Comparison of ENCODE assay signal across 13 cellular contexts in the genomic region with DNA sequence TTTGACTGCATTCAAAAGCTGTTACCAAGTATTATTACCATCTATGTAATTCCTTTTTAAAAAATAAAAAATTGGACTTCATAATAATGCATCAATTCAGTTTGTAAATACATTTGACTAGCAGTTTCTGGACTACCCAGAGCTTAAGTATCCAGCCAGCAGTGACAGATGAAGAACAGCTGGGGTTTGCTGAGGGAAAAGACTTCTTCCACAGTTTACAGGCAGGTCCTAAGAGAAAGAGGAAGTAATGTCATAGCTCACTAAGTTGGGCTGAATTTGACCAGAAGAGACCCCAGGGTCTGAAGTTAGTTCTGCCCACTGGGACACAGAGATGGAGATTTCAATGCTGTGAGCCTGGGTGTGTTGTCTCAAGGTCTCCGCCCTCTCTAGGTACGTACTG.
DNase-seq lines count a peak whose midpoint lies in the region; ATAC-seq, FAIRE-seq and TF ChIP-seq lines count a peak whose summit lies in the region.
"Had no signal": no experiment of that assay in that cellular context is flagged by ENCODE, and none has a peak within 500 bp of the region (broad histone marks: within the 10 kb centered on the region; RNA-seq: fewer than 3 reads in every experiment).

No MANE protein-coding gene starts in this region.

- FAIRE-seq in GM12878 (lab: Jason Lieb, UNC): no peak
- FAIRE-seq: GM18507, islet of Langerhans had no signal

- H4K20me1 ChIP-seq in IMR-90 (ENCODE audit: insufficient read depth, low read length) (peaks cover 44% of the 10 kb centered on the region), GM12878 (ENCODE audit: control insufficient read depth, insufficient read depth) (no peaks in the 10 kb centered on the region)

- H3K9ac ChIP-seq in IMR-90 (ENCODE audit: low read depth, low read length) (no peak overlapping the region; the same call in 1 of the 2 replicates), GM12878 (ENCODE audit: control insufficient read depth, insufficient read depth, low read length) (no peak overlapping the region), subcutaneous abdominal adipose tissue (ENCODE audit: low read length in 5 of 5) (no peak overlapping the region)

- no peak overlapping the region for H2AK9ac ChIP-seq in IMR-90 (replicated peaks; ENCODE audit: low read depth, low read length, poor library complexity)

- intact Hi-C loops in IMR-90 (cut with micrococcal nuclease): no loop called here
- intact Hi-C loops in GM12878 (cut with micrococcal nuclease; ENCODE audit: unreplicated experiment): no loop called here
- intact Hi-C loops in lower leg skin (cut with DNase I; ENCODE audit: low total_unique reads): no loop called here

- no peaks in the 10 kb centered on the region for H3K79me2 ChIP-seq in GM12878 (ENCODE audit: control insufficient read depth, insufficient read depth, low read length)

- H3K4me3 ChIP-seq in IMR-90 (ENCODE audit: insufficient read depth, low read depth, low read length): no peak overlapping the region
- no peak overlapping the region for H3K4me3 ChIP-seq in GM12878
- no peak overlapping the region for H3K4me3 ChIP-seq in subcutaneous abdominal adipose tissue (ENCODE audit: low read depth in 1 of 5, low read length in 5 of 5)
- no peak overlapping the region for H3K4me3 ChIP-seq in lower leg skin (ENCODE audit: low read depth, poor library complexity, severe bottlenecking)

- peak; percentile 16 for ATAC-seq in IMR-90 (ENCODE audit: low read depth)
- peak; percentile 42; the same call in 2 of the 3 replicates for ATAC-seq in GM12878
- no peak for ATAC-seq in activated CD4-positive, CD25-positive, alpha-beta regulatory T cell treated with anti-CD3 and anti-CD28 coated beads, Interleukin-2, amount 50 U/mL, for 24 hours

- no peak overlapping the region for H3K56ac ChIP-seq in IMR-90 (ENCODE audit: extremely low read depth, insufficient read depth, low read length)

- dilution Hi-C loops in IMR-90 (cut with HindIII; ENCODE audit: low sequenced_read_pairs, unreplicated experiment): no loop called here

- no peak overlapping the region for H2BK20ac ChIP-seq in IMR-90 (ENCODE audit: low read depth, low read length)

- peaks cover 57 to 83% of the 10 kb centered on the region in 2 experiments for H3K79me1 ChIP-seq in IMR-90 (ENCODE audit: low read depth in 1 of 2, low read length in 2 of 2)

- peak overlapping the region; percentile 50; the same call in 1 of the 2 replicates for H3K4me2 ChIP-seq in IMR-90 (ENCODE audit: low read depth, low read length)
- no peak overlapping the region for H3K4me2 ChIP-seq in GM12878 (ENCODE audit: control insufficient read depth, insufficient read depth)

- H3K4me1 ChIP-seq in IMR-90 (ENCODE audit: control insufficient read depth, insufficient read depth, low read length) (peaks cover 33% of the 10 kb centered on the region), GM12878 (ENCODE audit: control insufficient read depth, insufficient read depth, low read length) (no peaks in the 10 kb centered on the region), subcutaneous abdominal adipose tissue (ENCODE audit: control insufficient read depth in 5 of 5, insufficient read depth in 5 of 5, low read length in 5 of 5) (peaks cover 0 to 42% (median 36%) of the 10 kb centered on the region in 5 donors)

- H3K36me3 ChIP-seq in IMR-90 (ENCODE audit: control insufficient read depth, insufficient read depth, low read length): peaks cover 2% of the 10 kb centered on the region; the same call in 1 of the 2 replicates
- H3K36me3 ChIP-seq in GM12878 (ENCODE audit: control insufficient read depth in 2 of 2, insufficient read depth in 2 of 2, low read length in 1 of 2): no peaks in the 10 kb centered on the region
- peaks cover 0 to 5% (median 0%) of the 10 kb centered on the region in 5 donors for H3K36me3 ChIP-seq in subcutaneous abdominal adipose tissue (ENCODE audit: control insufficient read depth in 5 of 5, insufficient read depth in 5 of 5, low read length in 5 of 5)
- H3K36me3 ChIP-seq: neutrophil had no signal

- H2BK120ac ChIP-seq in IMR-90 (ENCODE audit: low read depth, low read length): peak overlapping the region; percentile 3; the same call in 1 of the 2 replicates

- no peak overlapping the region; the same call in 1 of the 2 replicates for H4K5ac ChIP-seq in IMR-90 (ENCODE audit: low read depth, low read length)

- BruUV-seq in IMR-90 (replicated peaks; lab: Mats Ljungman, UMichigan) (no TSS peak), GM12878 (replicated peaks; lab: Mats Ljungman, UMichigan) (no TSS peak)

- no peak overlapping the region for H3K14ac ChIP-seq in IMR-90 (replicated peaks; ENCODE audit: low read depth, low read length)

- H3K27ac ChIP-seq in IMR-90 (ENCODE audit: insufficient read depth, low read length): peak overlapping the region; percentile 49
- no peak overlapping the region for H3K27ac ChIP-seq in GM12878 (ENCODE audit: control insufficient read depth, insufficient read depth)
- H3K27ac ChIP-seq in subcutaneous abdominal adipose tissue (ENCODE audit: low read depth, low read length): peak overlapping the region; percentile 6
- H3K27ac ChIP-seq: neutrophil had no signal

- H4K91ac ChIP-seq in IMR-90 (ENCODE audit: insufficient read depth, low read depth, low read length): peak overlapping the region; percentile 45; the same call in 1 of the 2 replicates

- peak overlapping the region; percentile 33 for H2BK5ac ChIP-seq in IMR-90 (ENCODE audit: low read depth, low read length, poor library complexity, severe bottlenecking)

- no peak overlapping the region for H2AFZ ChIP-seq in IMR-90 (replicated peaks; ENCODE audit: low read length, poor library complexity)
- H2AFZ ChIP-seq in GM12878 (ENCODE audit: control insufficient read depth, low read depth, low read length): no peak overlapping the region

- H3K9me3 ChIP-seq in IMR-90 (ENCODE audit: control insufficient read depth, insufficient read depth, low read length): no peaks in the 10 kb centered on the region
- no peaks in the 10 kb centered on the region for H3K9me3 ChIP-seq in GM12878 (replicated peaks; ENCODE audit: control insufficient read depth, insufficient read depth, low read length)
- no peaks in the 10 kb centered on the region for H3K9me3 ChIP-seq in subcutaneous abdominal adipose tissue (ENCODE audit: control insufficient read depth in 5 of 5, low read length in 5 of 5)
- H3K9me3 ChIP-seq: neutrophil had no signal

- CTCF ChIA-PET in IMR-90 (lab: Yijun Ruan, JAX): no interaction called here
- CTCF ChIA-PET in GM12878 (lab: Yijun Ruan, JAX): interaction anchor here (0.6 to 0.9 kb wide), 2 partner anchors 28 to 39 kb away, joined by 3 read pairs; no protein-coding TSS in a partner anchor

- DNase-seq in IMR-90 (peak; percentile 34), GM12878 (ENCODE audit: low read depth, low spot score) (no peak), left kidney (ENCODE audit: low read depth, low spot score) (peak; percentile 46), kidney glomerular epithelial cell (lab: John Stamatoyannopoulos, UW) (no peak), lower leg skin (ENCODE audit: low spot score in 2 of 2) (no peak)
- DNase-seq: activated CD4-positive, alpha-beta T cell treated with anti-CD3 and anti-CD28 coated beads, Interleukin-2, amount 50 U/mL, for 1 hour; CD4-positive, CD25-positive, alpha-beta regulatory T cell; NCI-H2107 had no signal

- TF ChIP-seq RAD21 in IMR-90 (IDR thresholded peaks at IDR 0.05; ENCODE audit: low read length) (no peak), GM12878 (IDR thresholded peaks at IDR 0.05; ENCODE audit: insufficient read depth, low read depth, low read length) (no peak)

- H2BK15ac ChIP-seq in IMR-90 (ENCODE audit: low read depth, low read length): no peak overlapping the region

- peak overlapping the region; percentile 13 for H3K4ac ChIP-seq in IMR-90 (ENCODE audit: low read depth, low read length)

- peak overlapping the region; percentile 48; the same call in 1 of the 2 replicates for H3K23ac ChIP-seq in IMR-90 (ENCODE audit: low read depth, low read length)

- peaks cover 41% of the 10 kb centered on the region for H3K9me1 ChIP-seq in IMR-90 (ENCODE audit: insufficient read depth, low read length)

- POLR2A ChIA-PET in IMR-90 (lab: Charles Lee; ENCODE audit: unreplicated experiment): no interaction called here
- POLR2A ChIA-PET in GM12878 (lab: Charles Lee): no interaction called here

- H3K18ac ChIP-seq in IMR-90 (ENCODE audit: low read depth, low read length): peak overlapping the region; percentile 16

- peak overlapping the region in 1 of 2 experiments; percentile 65; a peak in 2 of 4 replicates for H4K8ac ChIP-seq in IMR-90 (ENCODE audit: low read depth in 2 of 2, low read length in 2 of 2)

- TF ChIP-seq EP300 in GM12878 (IDR thresholded peaks at IDR 0.05; ENCODE audit: borderline replicate concordance in 1 of 2, control insufficient read depth in 1 of 2, low read depth in 2 of 2, low read length in 2 of 2): no peak

- TF ChIP-seq CTCF in IMR-90 (conservative IDR thresholded peaks at IDR 0.05; ENCODE audit: low read depth, low read length) (no peak), GM12878 (IDR thresholded peaks at IDR 0.05 in 2 of 3, conservative IDR thresholded peaks at IDR 0.05 in 1 of 3; ENCODE audit: control insufficient read depth in 2 of 3, extremely low read depth in 1 of 3, insufficient read depth in 1 of 3, low read depth in 3 of 3, low read length in 3 of 3) (no peak), lower leg skin (IDR thresholded peaks at IDR 0.05) (no peak)

- peak overlapping the region; percentile 94; the same call in 1 of the 2 replicates for H2AK5ac ChIP-seq in IMR-90 (ENCODE audit: low read depth, low read length)

- no peak for TF ChIP-seq POLR2A in IMR-90 (IDR thresholded peaks at IDR 0.05; ENCODE audit: low read depth, low read length)
- no peak for TF ChIP-seq POLR2A in GM12878 (IDR thresholded peaks at IDR 0.05; ENCODE audit: low read depth, low read length)
- no peak for TF ChIP-seq POLR2A in lower leg skin (IDR thresholded peaks at IDR 0.05)

- SMC1A ChIA-PET in GM12878 (lab: Charles Lee; ENCODE audit: uncharacterized antibody, unreplicated experiment): interaction anchor here (0.9 to 1.8 kb wide), 2 partner anchors 9 to 24 kb away, joined by 3 to 4 read pairs; no protein-coding TSS in a partner anchor

- RAD21 ChIA-PET in GM12878 (lab: Charles Lee; ENCODE audit: unreplicated experiment): interaction anchor here (1.2 kb wide), 1 partner anchor 206 kb away, joined by 3 read pairs; no protein-coding TSS in a partner anchor

- in situ Hi-C loops in IMR-90 (cut with MboI; ENCODE audit: low sequenced_read_pairs) (no loop called here), GM12878 (cut with MboI) (no loop called here)

- 100% methylated on average over 1 of the region's 2 CpGs; no CpG with 5 or more reads in 1 of the 2 experiments for WGBS in IMR-90 (ENCODE audit: extremely low coverage in 2 of 2, insufficient read length in 1 of 2), 2 experiments
- WGBS in GM12878 (ENCODE audit: insufficient coverage, insufficient replicate concordance, low lambda C conversion rate, missing lambda C conversion rate): 78% methylated on average over 2 of the region's 2 CpGs
- WGBS in lower leg skin, 2 donors: 51 to 59% methylated on average over 2 of the region's 2 CpGs

- no peaks in the 10 kb centered on the region for H3K27me3 ChIP-seq in IMR-90 (ENCODE audit: control insufficient read depth, insufficient read depth, low read length)
- no peaks in the 10 kb centered on the region for H3K27me3 ChIP-seq in GM12878 (replicated peaks in 1 of 2; ENCODE audit: control insufficient read depth in 2 of 2, insufficient read depth in 2 of 2, low read length in 1 of 2)
- no peaks in the 10 kb centered on the region for H3K27me3 ChIP-seq in subcutaneous abdominal adipose tissue (ENCODE audit: control insufficient read depth in 5 of 5, insufficient read depth in 4 of 5, low read length in 5 of 5)
- H3K27me3 ChIP-seq: neutrophil had no signal

Comparison
In these comparisons a context has a peak if more than half of its experiments do, and no peak if none do; other contexts are left out.
1. ATAC-seq: peak in IMR-90 (single experiment) and GM12878 (single experiment); none in activated CD4-positive, CD25-positive, alpha-beta regulatory T cell treated with anti-CD3 and anti-CD28 coated beads, Interleukin-2, amount 50 U/mL, for 24 hours (0 of 2).
2. DNase-seq: peak in IMR-90 (single experiment) and left kidney (single experiment); none in GM12878 (single experiment), kidney glomerular epithelial cell (single experiment) and lower leg skin (0 of 2).